ENCODE assay signal across 10 cellular contexts in genomic region chr16:4323071-4323844, GRCh38. TPM values are rescaled to one million over a fixed set of nuclear protein-coding genes. Genes with fewer than 3 reads are reported as not detected.
DNase-seq lines count a peak whose midpoint lies in the region; ATAC-seq and TF ChIP-seq lines count a peak whose summit lies in the region.
"Had no signal": no experiment of that assay in that cellular context is flagged by ENCODE, and none has a peak within 500 bp of the region (broad histone marks: within the 10 kb centered on the region; RNA-seq: fewer than 3 reads in every experiment).

No MANE protein-coding gene starts in this region.

- H3K4me1 ChIP-seq in duodenal mucosa (ENCODE audit: control insufficient read depth in 1 of 2, insufficient read depth in 2 of 2, low read length in 2 of 2), result peaks cover 10 to 12% of the 10 kb centered on the region in 2 donors
- H3K4me1 ChIP-seq in liver (ENCODE audit: control insufficient read depth in 4 of 4, insufficient read depth in 4 of 4, low read length in 3 of 4), result peaks cover 0 to 38% (median 9%) of the 10 kb centered on the region in 4 donors

- H3K27ac Mint-ChIP-seq in HFFc6, result peak overlapping the region; percentile 56; the same call in 1 of the 2 replicates

- no peaks in the 10 kb centered on the region for H3K9me3 Mint-ChIP-seq in HFFc6
- H3K9me3 Mint-ChIP-seq: nephron progenitor cell had no signal

- no peak overlapping the region for H3K4me3 Mint-ChIP-seq in HFFc6

- TF ChIP-seq RAD21 in liver (IDR thresholded peaks at IDR 0.05), result no peak

- H3K36me3 ChIP-seq in duodenal mucosa (ENCODE audit: control insufficient read depth in 1 of 2, insufficient read depth in 2 of 2, low read length in 2 of 2) (no peaks in the 10 kb centered on the region), liver (ENCODE audit: control insufficient read depth in 4 of 4, insufficient read depth in 3 of 4, low read depth in 1 of 4, low read length in 3 of 4) (no peaks in the 10 kb centered on the region)

- ATAC-seq in GM19467 (IDR thresholded peaks at IDR 0.05; ENCODE audit: unreplicated experiment) (no peak), HG03520 (IDR thresholded peaks at IDR 0.05; ENCODE audit: unreplicated experiment) (no peak)

- no peaks in the 10 kb centered on the region for H3K36me3 Mint-ChIP-seq in HFFc6 (ENCODE audit: low read depth)

- H3K27me3 ChIP-seq in duodenal mucosa (ENCODE audit: control insufficient read depth in 1 of 2, insufficient read depth in 2 of 2, low read length in 2 of 2) (peaks cover 0 to 8% of the 10 kb centered on the region in 2 donors), liver (ENCODE audit: control insufficient read depth in 4 of 4, insufficient read depth in 4 of 4, low read length in 3 of 4) (no peaks in the 10 kb centered on the region)

- TF ChIP-seq CTCF in HFFc6 (IDR thresholded peaks at IDR 0.05), result no peak
- no peak for TF ChIP-seq CTCF in liver (IDR thresholded peaks at IDR 0.05; ENCODE audit: low read depth, low read length, missing input control)

- DNase-seq in HFFc6 (no peak), superior temporal gyrus (ENCODE audit: extremely low spot score) (peak; percentile 43)
- DNase-seq in activated CD8-positive, alpha-beta memory T cell treated with anti-CD3 and anti-CD28 coated beads, Interleukin-2, amount 50 U/mL, for 48 hours, result no peak
- no peak for DNase-seq in activated CD4-positive, alpha-beta T cell treated with anti-CD3 and anti-CD28 coated beads for 4 hours

- peak overlapping the region; percentile 73 for H3K27ac ChIP-seq in duodenal mucosa (ENCODE audit: low read depth, low read length)
- H3K27ac ChIP-seq in liver (ENCODE audit: low read depth in 1 of 2, low read length in 2 of 2), result peak overlapping the region; percentile 13 to 43

- H3K9me3 ChIP-seq in duodenal mucosa (ENCODE audit: control insufficient read depth in 1 of 2, low read length in 2 of 2) (no peaks in the 10 kb centered on the region), liver (ENCODE audit: control insufficient read depth in 4 of 4, low read length in 3 of 4) (no peaks in the 10 kb centered on the region)

- H3K27me3 Mint-ChIP-seq in HFFc6 (ENCODE audit: insufficient read depth), result no peaks in the 10 kb centered on the region; the same call in 1 of the 2 replicates

- H3K9ac ChIP-seq in duodenal mucosa (ENCODE audit: low read depth in 1 of 2, low read length in 2 of 2), result no peak overlapping the region
- H3K9ac ChIP-seq in liver (ENCODE audit: low read depth in 1 of 2, low read length in 2 of 2), result no peak overlapping the region

- H3K4me3 ChIP-seq in duodenal mucosa (ENCODE audit: low read depth in 1 of 2, low read length in 2 of 2) (no peak overlapping the region), liver (ENCODE audit: low read depth in 1 of 3, low read length in 3 of 3) (no peak overlapping the region)

- H3K4me1 Mint-ChIP-seq in HFFc6 (ENCODE audit: low read depth), result peaks cover 27% of the 10 kb centered on the region

- 80% methylated on average over 21 of the region's 21 CpGs for WGBS in liver

TF ChIP-seq in liver, 16 proteins besides CTCF, POLR2A, EP300 and RAD21:
- no peak for TF ChIP-seq RXRA (IDR thresholded peaks at IDR 0.05)

RNA-seq across cellular contexts. Expression of gene GLIS2, which starts 7.4 kb away (rescaled TPM):
- total RNA-seq in HFFc6 (2021; fragmentation: NEBNext Ultra II Directional; extraction: Animal tissue kit (Norgen Biotek cat#: 25700)), result 10 to 100 TPM; 21.9 to 26.0 (median 23.5) TPM
- total RNA-seq in liver, result 1 to 10 TPM; 1.0 to 1.2 TPM
- 1 to 10 TPM in 1 of 2 donors, under 1 TPM in 1; 0.68 to 1.4 TPM for polyA plus RNA-seq in liver

RNA-seq across cellular contexts. Expression of gene PAM16, which starts 27.9 kb away (rescaled TPM):
- 10 to 100 TPM; 44.9 to 50.8 (median 46.1) TPM for total RNA-seq in HFFc6 (2021; fragmentation: NEBNext Ultra II Directional; extraction: Animal tissue kit (Norgen Biotek cat#: 25700))
- total RNA-seq in liver, result 10 to 100 TPM; 14.0 to 23.8 TPM
- 10 to 100 TPM; 35.3 to 70.5 TPM for polyA plus RNA-seq in liver

RNA-seq across cellular contexts. Expression of gene VASN, which starts 48.4 kb away (rescaled TPM):
- 100 to 1,000 TPM in 4 of 6 experiments, 10 to 100 TPM in 2; 92.0 to 131 (median 103) TPM for total RNA-seq in HFFc6 (2021; fragmentation: NEBNext Ultra II Directional; extraction: Animal tissue kit (Norgen Biotek cat#: 25700))
- 10 to 100 TPM; 19.7 to 22.7 TPM for total RNA-seq in liver
- 10 to 100 TPM in 1 of 2 donors, 1 to 10 TPM in 1; 6.2 to 26.9 TPM for polyA plus RNA-seq in liver
- total RNA-seq: T-helper 2 cell treated with Interferon-gamma antibody and Interleukin-4, amounts not matched to agents 100 ng/mL and 5 ng/mL, for 36 hours had no signal

RNA-seq across cellular contexts. Expression of gene TFAP4, which starts 50.4 kb away (rescaled TPM):
- total RNA-seq in HFFc6 (2021; fragmentation: NEBNext Ultra II Directional; extraction: Animal tissue kit (Norgen Biotek cat#: 25700)), result 10 to 100 TPM in 3 of 6 experiments, 1 to 10 TPM in 3; 8.3 to 11.7 (median 10.1) TPM
- total RNA-seq in liver, result 1 to 10 TPM; 2.8 to 3.8 TPM
- 1 to 10 TPM; 1.5 to 3.5 TPM for polyA plus RNA-seq in liver

Comparison
In these comparisons a context has a peak if more than half of its experiments do, and no peak if none do; other contexts are left out.
1. RNA of gene GLIS2, which starts 7.4 kb away (total RNA-seq): 21.9 to 26.0 TPM in HFFc6; 1.0 to 1.2 TPM in liver; every median in the first group is over 10 times any median in the second.